Comparison of ENCODE assay signal across 31 cellular contexts in the genomic region with DNA sequence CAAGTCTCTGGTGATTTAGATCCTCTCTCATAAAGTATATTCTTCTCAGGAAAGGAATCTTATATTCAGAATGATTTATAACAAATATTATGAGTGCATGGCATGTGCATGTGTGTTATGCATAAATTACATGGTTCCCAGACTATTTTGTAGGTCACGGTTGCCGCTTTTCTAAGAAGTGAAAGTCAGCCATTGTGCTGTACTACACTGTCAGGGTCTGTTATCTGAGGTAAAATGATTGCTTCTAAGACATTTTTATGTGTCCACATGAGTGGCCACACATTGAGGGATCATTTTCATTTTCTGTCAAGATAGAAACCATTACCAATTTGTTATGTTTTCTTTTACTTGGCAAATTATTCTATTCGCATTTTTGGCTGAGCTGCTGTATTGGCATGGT.
DNase-seq lines count a peak whose midpoint lies in the region; ATAC-seq and TF ChIP-seq lines count a peak whose summit lies in the region.
"Had no signal": no experiment of that assay in that cellular context is flagged by ENCODE, and none has a peak within 500 bp of the region (broad histone marks: within the 10 kb centered on the region; RNA-seq: fewer than 3 reads in every experiment).

No MANE protein-coding gene starts in this region.

- H3K36me3 ChIP-seq in right lobe of liver: no peaks in the 10 kb centered on the region
- no peaks in the 10 kb centered on the region for H3K36me3 ChIP-seq in trophoblast cell (ENCODE audit: control insufficient read depth in 1 of 2, insufficient read depth in 2 of 2, low read length in 2 of 2)
- H3K36me3 ChIP-seq: gastrocnemius medialis, HAP-1 had no signal

- H2BK120ac ChIP-seq in trophoblast cell (ENCODE audit: insufficient read depth, low read length, poor library complexity): no peak overlapping the region

- H3K4me1 ChIP-seq in right lobe of liver: no peaks in the 10 kb centered on the region
- H3K4me1 ChIP-seq in trophoblast cell (ENCODE audit: control insufficient read depth in 1 of 2, insufficient read depth in 2 of 2, low read length in 2 of 2): peaks cover 0 to 2% of the 10 kb centered on the region in 2 experiments
- H3K4me1 ChIP-seq: gastrocnemius medialis, HAP-1, sigmoid colon had no signal

- H3K79me1 ChIP-seq in trophoblast cell (ENCODE audit: low read length): no peaks in the 10 kb centered on the region

- TF ChIP-seq CTCF in right lobe of liver (IDR thresholded peaks at IDR 0.05): no peak

- WGBS in right lobe of liver (ENCODE audit: insufficient coverage, low coverage, low lambda C conversion rate, missing lambda C conversion rate): 93% methylated on average over 3 of the region's 3 CpGs
- whole genome bisulfite sequencing in trophoblast cell (ENCODE audit: extremely low coverage, insufficient coverage, insufficient read length): no CpG with 5 or more reads among the region's 3 CpGs

- H3K27ac ChIP-seq in right lobe of liver (no peak overlapping the region), trophoblast cell (ENCODE audit: low read depth, low read length) (no peak overlapping the region)
- H3K27ac ChIP-seq: gastrocnemius medialis, PC-9, sigmoid colon had no signal

- DNase-seq in G401 (ENCODE audit: low spot score): peak; percentile 26
- DNase-seq in fibroblast of gingiva (ENCODE audit: low read depth): peak; percentile 25
- no peak for DNase-seq in right lobe of liver
- DNase-seq in NCI-H82 (lab: John Stamatoyannopoulos, UW): no peak
- DNase-seq in trophoblast cell: no peak
- DNase-seq: activated CD8-positive, alpha-beta memory T cell treated with anti-CD3 and anti-CD28 coated beads for 24 hours; activated effector memory CD4-positive, alpha-beta T cell treated with Interleukin-2 at 50 U/mL for 16 hours; aorta; CD4-positive, alpha-beta T cell; endodermal cell; gastrocnemius medialis; hippocampal formation; immature natural killer cell; left colon; NCI-H1092; NCI-H187 treated with DMSO at 0.1 percent for 48 hours; NCI-H2171 treated with DMSO at 0.1 percent for 48 hours; NCI-H524 treated with DMSO at 0.1 percent for 48 hours; NK-92 treated with Interleukin-12 subunit alpha and Interleukin-12 subunit beta, amount 100 ng/mL, for 24 hours; PC-9; sigmoid colon; stimulated activated CD4-positive, alpha-beta T cell treated with anti-CD3 and anti-CD28 coated beads, Interleukin-15, amount 100 ng/mL, for 24 hours; stimulated activated naive CD4-positive, alpha-beta T cell treated with Interleukin-2 at 50 U/mL for 16 hours; T-helper 17 cell had no signal

- H3K4me3 ChIP-seq in right lobe of liver: no peak overlapping the region
- H3K4me3 ChIP-seq in trophoblast cell (ENCODE audit: low read depth, low read length): no peak overlapping the region
- H3K4me3 ChIP-seq: gastrocnemius medialis, HAP-1, PC-9, sigmoid colon had no signal

- in situ Hi-C loops in G401 (cut with HindIII; ENCODE audit: low sequenced_read_pairs): no loop called here

- H3K4me2 ChIP-seq in trophoblast cell (ENCODE audit: low read length): no peak overlapping the region
- H3K4me2 ChIP-seq: PC-9 had no signal

- H3K23ac ChIP-seq in trophoblast cell (ENCODE audit: low read length): no peak overlapping the region

- intact Hi-C loops in right lobe of liver (cut with DNase I): no loop called here

- no peaks in the 10 kb centered on the region for H3K9me3 ChIP-seq in right lobe of liver
- H3K9me3 ChIP-seq in trophoblast cell (ENCODE audit: insufficient read depth, low read depth, low read length): peaks cover 1% of the 10 kb centered on the region
- H3K9me3 ChIP-seq: gastrocnemius medialis, HAP-1, sigmoid colon had no signal

- no peak overlapping the region for H4K12ac ChIP-seq in trophoblast cell (ENCODE audit: low read depth, low read length)

- no peak overlapping the region for H4K91ac ChIP-seq in trophoblast cell (ENCODE audit: low read depth, low read length)

- ATAC-seq in GM19395 (IDR thresholded peaks at IDR 0.05; ENCODE audit: unreplicated experiment): peak; percentile 77
- ATAC-seq in HG03108 (IDR thresholded peaks at IDR 0.05; ENCODE audit: unreplicated experiment): peak; percentile 54
- no peak for ATAC-seq in right lobe of liver
- no peak for ATAC-seq in HG03520 (IDR thresholded peaks at IDR 0.05; ENCODE audit: unreplicated experiment)
- ATAC-seq: esophagus mucosa, gastrocnemius medialis, left colon, Right ventricle myocardium inferior, SK-N-SH treated with all-trans-retinoic acid at 6 μM for 48 hours, T-helper 17 cell had no signal

- H3K27me3 ChIP-seq in right lobe of liver: no peaks in the 10 kb centered on the region
- no peaks in the 10 kb centered on the region for H3K27me3 ChIP-seq in trophoblast cell (ENCODE audit: insufficient read depth, low read length)
- H3K27me3 ChIP-seq: gastrocnemius medialis, sigmoid colon had no signal

- H2BK12ac ChIP-seq in trophoblast cell (ENCODE audit: low read length): no peak overlapping the region

- H2AK5ac ChIP-seq in trophoblast cell (ENCODE audit: low read length): no peak overlapping the region

- H3K14ac ChIP-seq in trophoblast cell (ENCODE audit: low read length): no peak overlapping the region

- no peak overlapping the region for H2BK5ac ChIP-seq in trophoblast cell (ENCODE audit: low read depth, low read length, poor library complexity)

- no peaks in the 10 kb centered on the region for H3K79me2 ChIP-seq in trophoblast cell (ENCODE audit: control insufficient read depth, insufficient read depth, low read length, poor library complexity)

- H3K4ac ChIP-seq in trophoblast cell (ENCODE audit: low read depth, low read length): no peak overlapping the region

- no peak overlapping the region for H3K9ac ChIP-seq in trophoblast cell (ENCODE audit: low read length)

- no peak overlapping the region for H4K8ac ChIP-seq in trophoblast cell (ENCODE audit: low read depth, low read length)

- H3K18ac ChIP-seq in trophoblast cell (ENCODE audit: low read length): no peak overlapping the region

- H2AFZ ChIP-seq in trophoblast cell (ENCODE audit: insufficient read depth, low read length, poor library complexity): no peak overlapping the region
- H2AFZ ChIP-seq: PC-9 had no signal

- TF ChIP-seq POLR2A in right lobe of liver (IDR thresholded peaks at IDR 0.05): no peak

Comparison
In these comparisons a context has a peak if more than half of its experiments do, and no peak if none do; other contexts are left out.
1. DNase-seq: peak in G401 (single experiment) and fibroblast of gingiva (single experiment); none in right lobe of liver (0 of 3), NCI-H82 (single experiment) and trophoblast cell (0 of 2).
2. ATAC-seq: peak in GM19395 (single experiment) and HG03108 (single experiment); none in right lobe of liver (0 of 4) and HG03520 (single experiment).